ENCODE assay signal across 25 cellular contexts in genomic region chr17:68598545-68598961, GRCh38. TPM values are rescaled to one million over a fixed set of nuclear protein-coding genes. Genes with fewer than 3 reads are reported as not detected.
A peak's percentile ranks its signal among the peaks of the same experiment; 100 is the strongest.
DNase-seq lines count a peak whose midpoint lies in the region; ATAC-seq and TF ChIP-seq lines count a peak whose summit lies in the region.
"Had no signal": no experiment of that assay in that cellular context is flagged by ENCODE, and none has a peak within 500 bp of the region (broad histone marks: within the 10 kb centered on the region; RNA-seq: fewer than 3 reads in every experiment).

No MANE protein-coding gene starts in this region.

- intact Hi-C loops in heart left ventricle (cut with DNase I): loop anchor here in 2 of 10 donors (5.0 to 10.0 kb wide), 2 partner anchors 56 to 156 kb away; no protein-coding TSS in a partner anchor
- intact Hi-C loops in Right ventricle myocardium superior (cut with DNase I): no loop called here
- intact Hi-C loops in uterus (cut with DNase I; ENCODE audit: low total_unique reads): no loop called here

- TF ChIP-seq CTCF in heart left ventricle (IDR thresholded peaks at IDR 0.05) (no peak), nephron (IDR thresholded peaks at IDR 0.05; ENCODE audit: unreplicated experiment in 3 of 3) (no peak), uterus (IDR thresholded peaks at IDR 0.05) (no peak)

- peaks cover 79% of the 10 kb centered on the region for H3K27me3 Mint-ChIP-seq in nephron (ENCODE audit: low read depth)

- no peak overlapping the region for H2BK12ac ChIP-seq in trophoblast cell (ENCODE audit: low read length)

- no peak overlapping the region for H2BK5ac ChIP-seq in trophoblast cell (ENCODE audit: low read depth, low read length, poor library complexity)

- H3K4me1 ChIP-seq in heart left ventricle: peaks cover 0 to 69% (median 17%) of the 10 kb centered on the region in 12 donors
- H3K4me1 ChIP-seq in uterus: peaks cover 9 to 12% of the 10 kb centered on the region in 2 donors
- peaks cover 16 to 25% of the 10 kb centered on the region in 2 experiments for H3K4me1 ChIP-seq in trophoblast cell (ENCODE audit: control insufficient read depth in 1 of 2, insufficient read depth in 2 of 2, low read length in 2 of 2)

- no peak overlapping the region for H2BK120ac ChIP-seq in trophoblast cell (ENCODE audit: insufficient read depth, low read length, poor library complexity)

- H3K36me3 ChIP-seq in heart left ventricle (no peaks in the 10 kb centered on the region), uterus (no peaks in the 10 kb centered on the region), trophoblast cell (ENCODE audit: control insufficient read depth in 1 of 2, insufficient read depth in 2 of 2, low read length in 2 of 2) (no peaks in the 10 kb centered on the region)

- no peak for ATAC-seq in heart left ventricle
- no peak for ATAC-seq in Right ventricle myocardium superior (ENCODE audit: poor library complexity)
- ATAC-seq in HG03108 (IDR thresholded peaks at IDR 0.05; ENCODE audit: unreplicated experiment): no peak
- ATAC-seq: activated CD8-positive, alpha-beta T cell treated with anti-CD3 and anti-CD28 coated beads, Interleukin-2, amount 10 ng/mL, durations not matched to agents 7 days and 5 days; Right ventricle myocardium inferior had no signal

- no peak overlapping the region for H3K4me2 ChIP-seq in trophoblast cell (ENCODE audit: low read length)

- peaks cover 66% of the 10 kb centered on the region for H3K4me1 Mint-ChIP-seq in nephron

- H4K12ac ChIP-seq in trophoblast cell (ENCODE audit: low read depth, low read length): no peak overlapping the region

- 77 to 93% (median 83%) methylated on average over 4 of the region's 4 CpGs for WGBS in heart left ventricle, 4 donors
- no CpG with 5 or more reads among the region's 4 CpGs for WGBS in trophoblast cell (ENCODE audit: extremely low coverage, insufficient coverage, insufficient read length)

- H4K91ac ChIP-seq in trophoblast cell (ENCODE audit: low read depth, low read length): no peak overlapping the region

- no peak overlapping the region for H3K23ac ChIP-seq in trophoblast cell (ENCODE audit: low read length)

- no peak overlapping the region for H4K8ac ChIP-seq in trophoblast cell (ENCODE audit: low read depth, low read length)

- no peak overlapping the region for H3K14ac ChIP-seq in trophoblast cell (ENCODE audit: low read length)

- no peaks in the 10 kb centered on the region for H3K9me3 Mint-ChIP-seq in nephron
- H3K9me3 Mint-ChIP-seq: activated B cell treated with CpG ODN at 0.5 μM for 24 hours; activated naive CD4-positive, alpha-beta T cell treated with anti-CD3 and anti-CD28 coated beads, Interleukin-2, amount 50 U/mL, for 24 hours; stimulated activated naive CD8-positive, alpha-beta T cell treated with anti-CD3 and anti-CD28 coated beads, Interleukin-15, Interleukin-2, amounts not matched to agents 100 ng/mL and 50 ng/mL, for 24 hours had no signal

- no peak overlapping the region for H3K4ac ChIP-seq in trophoblast cell (ENCODE audit: low read depth, low read length)

- H3K27me3 ChIP-seq in heart left ventricle (peaks cover 0 to 15% (median 0%) of the 10 kb centered on the region in 9 donors), uterus (no peaks in the 10 kb centered on the region), trophoblast cell (ENCODE audit: insufficient read depth, low read length) (no peaks in the 10 kb centered on the region)

- no peak overlapping the region for H2AFZ ChIP-seq in trophoblast cell (ENCODE audit: insufficient read depth, low read length, poor library complexity)

- peaks cover 16% of the 10 kb centered on the region for H3K79me2 ChIP-seq in trophoblast cell (ENCODE audit: control insufficient read depth, insufficient read depth, low read length, poor library complexity)

- peaks cover 20% of the 10 kb centered on the region for H3K79me1 ChIP-seq in trophoblast cell (ENCODE audit: low read length)

- no peak overlapping the region for H3K18ac ChIP-seq in trophoblast cell (ENCODE audit: low read length)

- H3K27ac ChIP-seq in heart left ventricle (peak overlapping the region in 7 of 12 donors; percentile 11 to 98 (median 76)), uterus (peak overlapping the region; percentile 80 to 91), trophoblast cell (ENCODE audit: low read depth, low read length) (no peak overlapping the region)
- H3K27ac ChIP-seq: C4-2B had no signal

- H3K9me3 ChIP-seq in heart left ventricle: no peaks in the 10 kb centered on the region
- no peaks in the 10 kb centered on the region for H3K9me3 ChIP-seq in uterus
- H3K9me3 ChIP-seq in trophoblast cell (ENCODE audit: insufficient read depth, low read depth, low read length): no peaks in the 10 kb centered on the region

- no peaks in the 10 kb centered on the region for H3K36me3 Mint-ChIP-seq in nephron (ENCODE audit: low read depth)

- H3K4me3 ChIP-seq in heart left ventricle (peak overlapping the region in 8 of 12 donors; percentile 17 to 97 (median 76)), iPS-11a (ENCODE audit: low read depth, low read length) (peak overlapping the region; percentile 83), uterus (peak overlapping the region; percentile 68 to 75), trophoblast cell (ENCODE audit: low read depth, low read length) (no peak overlapping the region)

- DNase-seq in heart left ventricle: no peak
- DNase-seq in Right ventricle myocardium superior: no peak
- DNase-seq in uterus: no peak
- DNase-seq in trophoblast cell: no peak
- no peak for DNase-seq in NCI-H82 (lab: John Stamatoyannopoulos, UW)
- DNase-seq: activated B cell treated with CpG ODN at 0.5 μM for 24 hours; activated CD8-positive, alpha-beta T cell treated with anti-CD3 and anti-CD28 coated beads, Interleukin-2, amount 10 ng/mL, durations not matched to agents 7 days and 5 days; activated T-cell treated with anti-CD3 and anti-CD28 coated beads, Interleukin-2, amount 50 U/mL, for 48 hours; cortex of kidney; DMS 273 treated with DMSO at 0.1 percent for 48 hours; GF-D8; Karpas-422; NCI-H1092 treated with DMSO at 0.1 percent for 48 hours; NCI-H2081 treated with DMSO at 0.1 percent for 48 hours; NCI-H510A treated with DMSO at 0.1 percent for 48 hours; retina had no signal

- H3K27ac Mint-ChIP-seq in nephron: peak overlapping the region; percentile 57 to 98 (median 88)
- H3K27ac Mint-ChIP-seq: activated B cell treated with CpG ODN at 0.5 μM for 24 hours; activated CD8-positive, alpha-beta T cell treated with anti-CD3 and anti-CD28 coated beads, Interleukin-2, amount 10 ng/mL, durations not matched to agents 7 days and 5 days; activated naive CD4-positive, alpha-beta T cell treated with anti-CD3 and anti-CD28 coated beads, Interleukin-2, amount 50 U/mL, for 24 hours; stimulated activated naive CD8-positive, alpha-beta T cell treated with anti-CD3 and anti-CD28 coated beads, Interleukin-15, Interleukin-2, amounts not matched to agents 100 ng/mL and 50 ng/mL, for 24 hours had no signal

- no peak overlapping the region for H3K9ac ChIP-seq in trophoblast cell (ENCODE audit: low read length)

- TF ChIP-seq POLR2A in heart left ventricle (IDR thresholded peaks at IDR 0.05) (no peak), uterus (IDR thresholded peaks at IDR 0.05) (no peak)

- no peak overlapping the region for H2AK5ac ChIP-seq in trophoblast cell (ENCODE audit: low read length)

- peak overlapping the region; percentile 8 to 95 (median 89) for H3K4me3 Mint-ChIP-seq in nephron
- H3K4me3 Mint-ChIP-seq: activated B cell treated with CpG ODN at 0.5 μM for 24 hours; activated CD8-positive, alpha-beta T cell treated with anti-CD3 and anti-CD28 coated beads, Interleukin-2, amount 10 ng/mL, durations not matched to agents 7 days and 5 days; activated naive CD4-positive, alpha-beta T cell treated with anti-CD3 and anti-CD28 coated beads, Interleukin-2, amount 50 U/mL, for 24 hours; stimulated activated naive CD8-positive, alpha-beta T cell treated with anti-CD3 and anti-CD28 coated beads, Interleukin-15, Interleukin-2, amounts not matched to agents 100 ng/mL and 50 ng/mL, for 24 hours had no signal

RNA-seq across cellular contexts. Expression of gene FAM20A, which starts 2.6 kb away (rescaled TPM):
- total RNA-seq in heart left ventricle: 10 to 100 TPM in 3 of 9 donors, 1 to 10 TPM in 6; 5.1 to 37.9 (median 8.8) TPM
- polyA plus RNA-seq in heart left ventricle: 10 to 100 TPM in 1 of 2 donors, 1 to 10 TPM in 1; 2.6 to 10.9 TPM
- 5.0 TPM for total RNA-seq in Right ventricle myocardium superior
- 10 to 100 TPM in 2 of 4 donors, 1 to 10 TPM in 1, under 1 TPM in 1; under 0.01 to 40.3 (median 14.0) TPM for total RNA-seq in uterus
- polyA plus RNA-seq in trophoblast cell (2013): 15.7 and 19.5 TPM in 2 replicates
- total RNA-seq: A172; activated B cell treated with CpG ODN at 0.5 μM for 24 hours; activated CD8-positive, alpha-beta T cell treated with anti-CD3 and anti-CD28 coated beads, Interleukin-2, amount 10 ng/mL, durations not matched to agents 7 days and 5 days; T-helper 1 cell treated with Interleukin-12 subunit alpha and Interleukin-12 subunit beta and Interleukin-4 antibody, amounts not matched to agents 30 ng/mL and 1 ng/mL, for 36 hours had no signal
